In genomic region chr3:13391308-13391707, GRCh38 we compare ENCODE assay signal across 11 cellular contexts. TPM values are rescaled to one million over a fixed set of nuclear protein-coding genes. Genes with fewer than 3 reads are reported as not detected.
DNase-seq lines count a peak whose midpoint lies in the region; ATAC-seq, FAIRE-seq and TF ChIP-seq lines count a peak whose summit lies in the region.
"Had no signal": no experiment of that assay in that cellular context is flagged by ENCODE, and none has a peak within 500 bp of the region (broad histone marks: within the 10 kb centered on the region; RNA-seq: fewer than 3 reads in every experiment).

No MANE protein-coding gene starts in this region.

- H2AFZ ChIP-seq in GM12878 (ENCODE audit: control insufficient read depth, low read depth, low read length) = no peak overlapping the region
- H2AFZ ChIP-seq: GM23248 had no signal

- DNase-seq in left ventricle myocardium inferior (no peak), left cardiac atrium (no peak), GM12878 (ENCODE audit: low read depth, low spot score) (no peak), NCI-H1436 treated with DMSO at 0.1 percent for 48 hours (lab: John Stamatoyannopoulos, UW) (no peak), lower leg skin (ENCODE audit: low spot score in 2 of 2) (no peak), sciatic nerve (ENCODE audit: low spot score) (no peak)
- DNase-seq: activated B cell treated with CpG ODN at 0.5 μM for 24 hours, GM23248, naive B cell had no signal

- TF ChIP-seq CTCF in left ventricle myocardium inferior (IDR thresholded peaks at IDR 0.05; ENCODE audit: borderline replicate concordance) = peak; percentile 14
- TF ChIP-seq CTCF in VCaP (conservative IDR thresholded peaks at IDR 0.05) = peak; percentile 1; the same call in 1 of the 2 replicates
- TF ChIP-seq CTCF in GM12878 (IDR thresholded peaks at IDR 0.05 in 2 of 3, conservative IDR thresholded peaks at IDR 0.05 in 1 of 3; ENCODE audit: control insufficient read depth in 2 of 3, extremely low read depth in 1 of 3, insufficient read depth in 1 of 3, low read depth in 3 of 3, low read length in 3 of 3) = peak in 1 of 3 experiments; percentile 12; a peak in 1 of 6 replicates
- TF ChIP-seq CTCF in lower leg skin (IDR thresholded peaks at IDR 0.05) = no peak

- H3K4me3 ChIP-seq in left ventricle myocardium inferior = no peak overlapping the region
- H3K4me3 ChIP-seq in GM12878 = no peak overlapping the region
- no peak overlapping the region for H3K4me3 ChIP-seq in lower leg skin (ENCODE audit: low read depth, poor library complexity, severe bottlenecking)
- H3K4me3 ChIP-seq: GM23248 had no signal

- TF ChIP-seq EP300 in GM12878 (IDR thresholded peaks at IDR 0.05; ENCODE audit: borderline replicate concordance in 1 of 2, control insufficient read depth in 1 of 2, low read depth in 2 of 2, low read length in 2 of 2) = no peak

- peaks cover 75% of the 10 kb centered on the region for H3K36me3 Mint-ChIP-seq in stimulated activated memory B cell treated with anti-CD40 and anti-IgM and Interleukin-4, amounts not matched to agents 10 μg/mL and 1 μg/mL and 100 μg/mL, for 72 hours

- peak overlapping the region; percentile 50 for H3K27ac Mint-ChIP-seq in stimulated activated memory B cell treated with anti-CD40 and anti-IgM and Interleukin-4, amounts not matched to agents 10 μg/mL and 1 μg/mL and 100 μg/mL, for 72 hours

- H3K36me3 ChIP-seq in left ventricle myocardium inferior = no peaks in the 10 kb centered on the region
- peaks cover 37 to 52% of the 10 kb centered on the region in 2 experiments for H3K36me3 ChIP-seq in GM12878 (ENCODE audit: control insufficient read depth in 2 of 2, insufficient read depth in 2 of 2, low read length in 1 of 2)

- H3K4me1 Mint-ChIP-seq in stimulated activated memory B cell treated with anti-CD40 and anti-IgM and Interleukin-4, amounts not matched to agents 10 μg/mL and 1 μg/mL and 100 μg/mL, for 72 hours = peaks cover 21% of the 10 kb centered on the region
- H3K4me1 Mint-ChIP-seq: activated B cell treated with CpG ODN at 0.5 μM for 24 hours had no signal

- H3K27ac ChIP-seq in left ventricle myocardium inferior (replicated peaks) (no peak overlapping the region), VCaP (no peak overlapping the region), GM12878 (ENCODE audit: control insufficient read depth, insufficient read depth) (no peak overlapping the region)
- H3K27ac ChIP-seq: GM23248 had no signal

- no TSS peak for BruUV-seq in GM12878 (replicated peaks; lab: Mats Ljungman, UMichigan)

- intact Hi-C loops in left ventricle myocardium inferior (cut with micrococcal nuclease) = no loop called here
- intact Hi-C loops in left cardiac atrium (cut with DNase I) = no loop called here
- intact Hi-C loops in GM12878 (cut with micrococcal nuclease; ENCODE audit: unreplicated experiment) = loop anchor here (2.0 kb wide), 1 partner anchor 61 kb away; no protein-coding TSS in a partner anchor
- intact Hi-C loops in lower leg skin (cut with DNase I; ENCODE audit: low total_unique reads) = no loop called here
- intact Hi-C loops in sciatic nerve (cut with DNase I) = no loop called here

- H3K27me3 ChIP-seq in left ventricle myocardium inferior (ENCODE audit: low read depth) (no peaks in the 10 kb centered on the region), GM12878 (replicated peaks in 1 of 2; ENCODE audit: control insufficient read depth in 2 of 2, insufficient read depth in 2 of 2, low read length in 1 of 2) (no peaks in the 10 kb centered on the region)

- no peak overlapping the region for H3K4me2 ChIP-seq in GM12878 (ENCODE audit: control insufficient read depth, insufficient read depth)

- in situ Hi-C loops in GM12878 (cut with MboI) = no loop called here

- POLR2A ChIA-PET in GM12878 (lab: Charles Lee) = no interaction called here

- H3K9me3 ChIP-seq in left ventricle myocardium inferior (replicated peaks) (no peaks in the 10 kb centered on the region), GM12878 (replicated peaks; ENCODE audit: control insufficient read depth, insufficient read depth, low read length) (no peaks in the 10 kb centered on the region)

- H3K4me3 Mint-ChIP-seq in stimulated activated memory B cell treated with anti-CD40 and anti-IgM and Interleukin-4, amounts not matched to agents 10 μg/mL and 1 μg/mL and 100 μg/mL, for 72 hours = no peak overlapping the region
- H3K4me3 Mint-ChIP-seq: activated B cell treated with CpG ODN at 0.5 μM for 24 hours, naive B cell had no signal

- no peaks in the 10 kb centered on the region for H3K9me3 Mint-ChIP-seq in stimulated activated memory B cell treated with anti-CD40 and anti-IgM and Interleukin-4, amounts not matched to agents 10 μg/mL and 1 μg/mL and 100 μg/mL, for 72 hours
- H3K9me3 Mint-ChIP-seq: activated B cell treated with CpG ODN at 0.5 μM for 24 hours, naive B cell had no signal

- H3K9ac ChIP-seq in GM12878 (ENCODE audit: control insufficient read depth, insufficient read depth, low read length) = no peak overlapping the region
- H3K9ac ChIP-seq: GM23248 had no signal

- ATAC-seq in left cardiac atrium (no peak), GM12878 (no peak), sciatic nerve (no peak)
- ATAC-seq in stimulated activated memory B cell treated with anti-CD40 and anti-IgM and Interleukin-4, amounts not matched to agents 10 μg/mL and 1 μg/mL and 100 μg/mL, for 72 hours = no peak

- RAD21 ChIA-PET in GM12878 (lab: Charles Lee; ENCODE audit: unreplicated experiment) = interaction anchor here (1.2 to 2.2 kb wide), 2 partner anchors 61 to 300 kb away, joined by 3 to 13 read pairs; no protein-coding TSS in a partner anchor

- H3K27me3 Mint-ChIP-seq in stimulated activated memory B cell treated with anti-CD40 and anti-IgM and Interleukin-4, amounts not matched to agents 10 μg/mL and 1 μg/mL and 100 μg/mL, for 72 hours = no peaks in the 10 kb centered on the region
- H3K27me3 Mint-ChIP-seq: activated B cell treated with CpG ODN at 0.5 μM for 24 hours, naive B cell had no signal

- no peaks in the 10 kb centered on the region for H3K79me2 ChIP-seq in GM12878 (ENCODE audit: control insufficient read depth, insufficient read depth, low read length)

- FAIRE-seq in GM12878 (lab: Jason Lieb, UNC) = no peak

- no peaks in the 10 kb centered on the region for H3K4me1 ChIP-seq in left ventricle myocardium inferior
- H3K4me1 ChIP-seq in GM12878 (ENCODE audit: control insufficient read depth, insufficient read depth, low read length) = no peaks in the 10 kb centered on the region

- TF ChIP-seq RAD21 in GM12878 (IDR thresholded peaks at IDR 0.05; ENCODE audit: insufficient read depth, low read depth, low read length) = 0 out of 2 replicates have a peak, but pooled peaks have one; percentile 2

- TF ChIP-seq POLR2A in GM12878 (IDR thresholded peaks at IDR 0.05; ENCODE audit: low read depth, low read length) = no peak
- TF ChIP-seq POLR2A in lower leg skin (IDR thresholded peaks at IDR 0.05) = no peak

- 86% methylated on average over 7 of the region's 7 CpGs for WGBS in GM12878 (ENCODE audit: insufficient coverage, insufficient replicate concordance, low lambda C conversion rate, missing lambda C conversion rate)
- 80 to 83% methylated on average over 7 of the region's 7 CpGs for WGBS in lower leg skin, 2 donors

- CTCF ChIA-PET in GM12878 (lab: Yijun Ruan, JAX) = interaction anchor here (4.6 kb wide), 1 partner anchor 61 kb away, joined by 36 read pairs; no protein-coding TSS in a partner anchor

- SMC1A ChIA-PET in GM12878 (lab: Charles Lee; ENCODE audit: uncharacterized antibody, unreplicated experiment) = interaction anchor here (1.0 to 1.5 kb wide), 2 partner anchors 61 to 161 kb away, joined by 3 to 7 read pairs; no protein-coding TSS in a partner anchor

- no peaks in the 10 kb centered on the region for H4K20me1 ChIP-seq in GM12878 (ENCODE audit: control insufficient read depth, insufficient read depth)

TF ChIP-seq in GM12878, 131 proteins besides CTCF, POLR2A, EP300 and RAD21:
- TF ChIP-seq TBL1XR1 (IDR thresholded peaks at IDR 0.05; ENCODE audit: low read depth, low read length) (no peak), SMC3 (IDR thresholded peaks at IDR 0.05; ENCODE audit: borderline replicate concordance, low read length) (peak; percentile 13; the same call in 1 of the 2 replicates)

RNA-seq across cellular contexts. Expression of gene NUP210, which starts 28.8 kb away (rescaled TPM):
- total RNA-seq in left ventricle myocardium inferior = 2.8 TPM
- 1 to 10 TPM; 2.8 to 4.7 TPM for total RNA-seq in left cardiac atrium
- total RNA-seq in GM12878 (2013; cell fraction: nucleolus; rRNA removed) = 414 and 491 TPM in 2 replicates
- 74.0 and 91.2 TPM in 2 replicates for total RNA-seq in GM12878 (2014; rRNA removed)
- 32.8 and 34.4 TPM in 2 replicates for total RNA-seq in GM12878 (2014; rRNA removed; fragmentation: Illumina TruSeq; extraction: Trizol)
- total RNA-seq in GM12878 (2021) = 144 and 150 TPM in 2 replicates
- 43.3 TPM for polyA plus RNA-seq in GM12878 (2011; ENCODE audit: low read depth)
- 26.4 and 75.9 TPM in 2 replicates for polyA plus RNA-seq in GM12878 (2011; rRNA removed)
- 65.0 and 68.5 TPM in 2 replicates for polyA plus RNA-seq in GM12878 (2011; cell fraction: cytosol; rRNA removed)
- 358 and 372 TPM in 2 replicates for polyA plus RNA-seq in GM12878 (2011; cell fraction: nucleus; rRNA removed)
- 71.2 and 88.3 TPM in 2 replicates for polyA plus RNA-seq in GM12878 (2012)
- 42.3 and 76.1 TPM in 2 replicates for polyA plus RNA-seq in GM12878 (2014; fragmentation: Illumina TruSeq; extraction: Trizol)
- 1 to 10 TPM; 2.9 to 3.1 TPM for polyA plus RNA-seq in GM12878 (2014; fragmentation: Nextera tagmentation; extraction: Ambion mirVana)
- polyA plus RNA-seq in GM12878 (2014; rRNA removed) = 73.4 and 91.4 TPM in 2 replicates
- 10 to 100 TPM; 78.7 to 83.8 TPM for polyA plus RNA-seq in GM12878 (2016; fragmentation: Nextera tagmentation; extraction: Ambion mirVana)
- polyA minus RNA-seq in GM12878 (2011; rRNA and poly(A)+ RNA removed) = 133 and 156 TPM in 2 replicates
- 58.0 and 62.4 TPM in 2 replicates for polyA minus RNA-seq in GM12878 (2011; cell fraction: cytosol; rRNA and poly(A)+ RNA removed)
- polyA minus RNA-seq in GM12878 (2011; cell fraction: nucleus; rRNA and poly(A)+ RNA removed) = 140 and 216 TPM in 2 replicates
- total RNA-seq in lower leg skin = 1 to 10 TPM; 3.6 to 8.2 (median 4.0) TPM
- total RNA-seq in sciatic nerve = 5.5 TPM
- total RNA-seq: GM23248 had no signal

Comparison
In these comparisons a context has a peak if more than half of its experiments do, and no peak if none do; other contexts are left out.
1. CTCF ChIP-seq: peak in left ventricle myocardium inferior (single experiment) and VCaP (single experiment); none in lower leg skin (0 of 3).